17 cellular contexts compared by ENCODE assay signal in genomic region chr4:182242793-182243192, GRCh38. TPM values are rescaled to one million over a fixed set of nuclear protein-coding genes. Genes with fewer than 3 reads are reported as not detected.
A peak's percentile ranks its signal among the peaks of the same experiment; 100 is the strongest.
DNase-seq lines count a peak whose midpoint lies in the region; TF ChIP-seq lines count a peak whose summit lies in the region.
"Had no signal": no experiment of that assay in that cellular context is flagged by ENCODE, and none has a peak within 500 bp of the region (broad histone marks: within the 10 kb centered on the region; RNA-seq: fewer than 3 reads in every experiment).

No MANE protein-coding gene starts in this region.

- H3K27ac ChIP-seq in endodermal cell (ENCODE audit: low read depth, low read length) (no peak overlapping the region), MM.1S (ENCODE audit: low read length) (no peak overlapping the region)
- H3K27ac ChIP-seq: GM23248, left lung, sigmoid colon had no signal

- no peaks in the 10 kb centered on the region for H3K27me3 Mint-ChIP-seq in endodermal cell (ENCODE audit: insufficient read depth)
- H3K27me3 Mint-ChIP-seq: activated naive CD8-positive, alpha-beta T cell treated with anti-CD3 and anti-CD28 coated beads, Interleukin-2, amount 10 ng/mL, durations not matched to agents 7 days and 5 days; central memory CD8-positive, alpha-beta T cell had no signal

- peaks cover 7% of the 10 kb centered on the region for H3K9me3 Mint-ChIP-seq in endodermal cell

- H3K36me3 ChIP-seq in endodermal cell (ENCODE audit: control insufficient read depth, insufficient read depth, low read length) (no peaks in the 10 kb centered on the region), MM.1S (replicated peaks; ENCODE audit: insufficient read depth, low read length) (no peaks in the 10 kb centered on the region), MG63 (no peaks in the 10 kb centered on the region)
- H3K36me3 ChIP-seq: left lung, sigmoid colon had no signal

- TF ChIP-seq CTCF in endodermal cell (conservative IDR thresholded peaks at IDR 0.05) = no peak
- no peak for TF ChIP-seq CTCF in MM.1S (IDR thresholded peaks at IDR 0.05; ENCODE audit: low read length)

- peak overlapping the region; percentile 85 for H3K27ac Mint-ChIP-seq in endodermal cell
- H3K27ac Mint-ChIP-seq: activated naive CD8-positive, alpha-beta T cell treated with anti-CD3 and anti-CD28 coated beads, Interleukin-2, amount 10 ng/mL, durations not matched to agents 7 days and 5 days had no signal

- peak; percentile 78 for DNase-seq in EL
- peak; percentile 58 for DNase-seq in RPMI7951 (ENCODE audit: low read depth)
- DNase-seq in endodermal cell = no peak
- peak; percentile 34 for DNase-seq in myocyte (ENCODE audit: low read depth)
- DNase-seq in C1 segment of cervical spinal cord (lab: John Stamatoyannopoulos, UW) = no peak
- no peak for DNase-seq in MM.1S
- no peak for DNase-seq in HUDEP-2 (lab: John Stamatoyannopoulos, UW; ENCODE audit: unreplicated experiment in 76 of 76)
- DNase-seq in MG63 = no peak
- DNase-seq: activated naive CD8-positive, alpha-beta T cell treated with anti-CD3 and anti-CD28 coated beads, Interleukin-2, amount 10 ng/mL, durations not matched to agents 7 days and 5 days; AML-193; Calu3; GM23248; left lung; NCI-H1694; NCI-H446 treated with DMSO at 0.1 percent for 48 hours; sigmoid colon had no signal

- no peak overlapping the region for H3K4me3 ChIP-seq in endodermal cell (ENCODE audit: low read length)
- no peak overlapping the region for H3K4me3 ChIP-seq in MM.1S (ENCODE audit: low read length)
- no peak overlapping the region for H3K4me3 ChIP-seq in MG63
- H3K4me3 ChIP-seq: GM23248, left lung, sigmoid colon had no signal

- H2AFZ ChIP-seq in MM.1S (ENCODE audit: low read length) = no peak overlapping the region
- H2AFZ ChIP-seq: GM23248 had no signal

- H3K4me1 ChIP-seq in endodermal cell (ENCODE audit: control insufficient read depth, insufficient read depth, low read length) (peaks cover 22% of the 10 kb centered on the region), MM.1S (ENCODE audit: low read length) (no peaks in the 10 kb centered on the region)
- H3K4me1 ChIP-seq: left lung had no signal

- no peaks in the 10 kb centered on the region for H4K20me1 ChIP-seq in MM.1S (ENCODE audit: insufficient read depth, low read length)

- no peaks in the 10 kb centered on the region for H3K79me2 ChIP-seq in MM.1S (ENCODE audit: low read length)

- H3K4me1 Mint-ChIP-seq in endodermal cell = peaks cover 44% of the 10 kb centered on the region
- H3K4me1 Mint-ChIP-seq: activated naive CD8-positive, alpha-beta T cell treated with anti-CD3 and anti-CD28 coated beads, Interleukin-2, amount 10 ng/mL, durations not matched to agents 7 days and 5 days; central memory CD8-positive, alpha-beta T cell had no signal

- H3K9me3 ChIP-seq in endodermal cell (ENCODE audit: control insufficient read depth, low read length) = no peaks in the 10 kb centered on the region
- no peaks in the 10 kb centered on the region for H3K9me3 ChIP-seq in MM.1S (replicated peaks; ENCODE audit: insufficient read depth, low read length)
- no peaks in the 10 kb centered on the region for H3K9me3 ChIP-seq in MG63
- H3K9me3 ChIP-seq: sigmoid colon had no signal

- no peak overlapping the region for H3K4me3 Mint-ChIP-seq in endodermal cell
- H3K4me3 Mint-ChIP-seq: activated naive CD8-positive, alpha-beta T cell treated with anti-CD3 and anti-CD28 coated beads, Interleukin-2, amount 10 ng/mL, durations not matched to agents 7 days and 5 days; central memory CD8-positive, alpha-beta T cell had no signal

- H3K9ac ChIP-seq in endodermal cell (ENCODE audit: extremely low read depth, low read length, poor library complexity, severe bottlenecking) = no peak overlapping the region
- no peak overlapping the region for H3K9ac ChIP-seq in MM.1S (ENCODE audit: low read length)
- H3K9ac ChIP-seq: GM23248 had no signal

- H3F3A ChIP-seq in MM.1S (ENCODE audit: insufficient read depth, low read length) = no peaks in the 10 kb centered on the region

- no peaks in the 10 kb centered on the region for H3K27me3 ChIP-seq in endodermal cell (ENCODE audit: control insufficient read depth, insufficient read depth, low read length, poor library complexity, severe bottlenecking)
- H3K27me3 ChIP-seq in MM.1S (replicated peaks; ENCODE audit: insufficient read depth, low read length) = no peaks in the 10 kb centered on the region
- H3K27me3 ChIP-seq in MG63 = no peaks in the 10 kb centered on the region
- H3K27me3 ChIP-seq: left lung, sigmoid colon had no signal

- H3K4me2 ChIP-seq in MM.1S (ENCODE audit: low read depth, low read length) = no peak overlapping the region

- H3K36me3 Mint-ChIP-seq in endodermal cell (ENCODE audit: low read depth) = peaks cover 4% of the 10 kb centered on the region
- H3K36me3 Mint-ChIP-seq: activated naive CD8-positive, alpha-beta T cell treated with anti-CD3 and anti-CD28 coated beads, Interleukin-2, amount 10 ng/mL, durations not matched to agents 7 days and 5 days had no signal

- no peaks in the 10 kb centered on the region for H3K9me2 ChIP-seq in MM.1S (replicated peaks; ENCODE audit: insufficient read depth, low read length)

- WGBS in endodermal cell (ENCODE audit: insufficient coverage in 1 of 2, insufficient read length in 1 of 2), 2 experiments = 92% methylated on average over 7 of the region's 7 CpGs

RNA-seq across cellular contexts. Expression of gene TENM3, which starts 0.4 kb away (rescaled TPM):
- 18.2 and 20.1 TPM in 2 replicates for total RNA-seq in RPMI7951 (2014; rRNA removed; shearing (Covaris generic))
- total RNA-seq in endodermal cell = 10 to 100 TPM; 39.5 to 51.9 TPM
- 99.7 TPM for polyA plus RNA-seq in endodermal cell (2013, experiment 1 of 2)
- 99.9 TPM for polyA plus RNA-seq in endodermal cell (2013, experiment 2 of 2)
- total RNA-seq in myocyte = 75.7 and 91.0 TPM in 2 replicates
- 44.9 TPM for polyA plus RNA-seq in myocyte (2012)
- total RNA-seq in MG63 (2014; rRNA removed; shearing (Covaris generic); ENCODE audit: low replicate concordance) = 0.05 and 0.10 TPM in 2 replicates
- total RNA-seq: activated naive CD8-positive, alpha-beta T cell treated with anti-CD3 and anti-CD28 coated beads, Interleukin-2, amount 10 ng/mL, durations not matched to agents 7 days and 5 days had no signal

Comparison
In these comparisons a context has a peak if more than half of its experiments do, and no peak if none do; other contexts are left out.
1. DNase-seq: peak in EL (single experiment), RPMI7951 (single experiment) and myocyte (single experiment); none in endodermal cell (single experiment), C1 segment of cervical spinal cord (0 of 14), MM.1S (single experiment), HUDEP-2 (0 of 76) and MG63 (single experiment).
2. RNA of gene TENM3, which starts 0.4 kb away (total RNA-seq): 75.7 to 91.0 TPM in myocyte, 39.5 to 51.9 TPM in endodermal cell and 18.2 to 20.1 TPM in RPMI7951; 0.05 to 0.10 TPM in MG63; every median in the first group is over 10 times any median in the second.